Comparison of ENCODE assay signal across 32 cellular contexts in the genomic region with DNA sequence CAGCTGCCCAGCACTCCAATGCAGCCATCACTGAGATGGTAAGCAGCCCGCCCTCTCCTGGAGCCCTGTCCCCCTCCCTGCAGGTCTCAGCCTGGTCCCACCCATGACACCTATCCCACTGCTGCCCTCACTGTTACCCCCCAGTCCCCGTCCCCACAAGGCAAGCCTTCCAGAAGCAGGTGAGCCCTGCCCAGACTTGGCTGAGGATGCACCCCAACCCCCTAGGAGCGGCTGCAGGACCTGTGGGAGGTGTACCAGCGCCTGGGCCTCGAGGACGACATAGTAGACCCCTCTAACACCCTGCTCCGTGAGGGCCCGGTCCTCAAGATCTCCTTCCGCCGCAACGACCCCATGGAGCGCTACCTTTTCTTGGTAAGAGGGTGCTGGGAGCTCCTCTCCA. TPM values are rescaled to one million over a fixed set of nuclear protein-coding genes. Genes with fewer than 3 reads are reported as not detected.
"Had no signal": no experiment of that assay in that cellular context is flagged by ENCODE, and none has a peak within 500 bp of the region (broad histone marks: within the 10 kb centered on the region; RNA-seq: fewer than 3 reads in every experiment).

No MANE protein-coding gene starts in this region.

- H3K27me3 Mint-ChIP-seq: activated CD4-positive, alpha-beta memory T cell treated with anti-CD3 and anti-CD28 coated beads, Interleukin-2, amount 10 ng/mL, durations not matched to agents 7 days and 5 days; activated CD4-positive, alpha-beta T cell treated with anti-CD3 and anti-CD28 coated beads, Interleukin-2, amount 10 ng/mL, durations not matched to agents 7 days and 5 days; activated naive CD8-positive, alpha-beta T cell; activated T-cell treated with anti-CD3 and anti-CD28 coated beads, Interleukin-2, amount 50 U/mL, for 24 hours; central memory CD8-positive, alpha-beta T cell; effector memory CD8-positive, alpha-beta T cell had no signal

- H3K9me3 ChIP-seq: esophagus squamous epithelium, gastroesophageal sphincter, heart right ventricle had no signal

- H3K36me3 Mint-ChIP-seq: activated naive CD8-positive, alpha-beta T cell had no signal

- H3K9me3 Mint-ChIP-seq: activated CD4-positive, alpha-beta memory T cell treated with anti-CD3 and anti-CD28 coated beads, Interleukin-2, amount 10 ng/mL, durations not matched to agents 7 days and 5 days; activated CD4-positive, alpha-beta T cell treated with anti-CD3 and anti-CD28 coated beads, Interleukin-2, amount 10 ng/mL, durations not matched to agents 7 days and 5 days; activated T-cell treated with anti-CD3 and anti-CD28 coated beads, Interleukin-2, amount 50 U/mL, for 24 hours; activated T-cell treated with anti-CD3 and anti-CD28 coated beads, Interleukin-2, amount 50 U/mL, for 72 hours; central memory CD8-positive, alpha-beta T cell; effector memory CD8-positive, alpha-beta T cell had no signal

- H3K4me3 ChIP-seq: coronary artery, esophagus squamous epithelium, gastroesophageal sphincter, heart right ventricle had no signal

- H3K27me3 ChIP-seq: brain microvascular endothelial cell, esophagus squamous epithelium, gastroesophageal sphincter, heart right ventricle had no signal

- ATAC-seq: activated T-cell treated with anti-CD3 and anti-CD28 coated beads, Interleukin-2, amount 50 U/mL, for 72 hours; effector memory CD8-positive, alpha-beta T cell; gastroesophageal sphincter; heart right ventricle had no signal

- H3K36me3 ChIP-seq: brain microvascular endothelial cell, esophagus squamous epithelium, gastroesophageal sphincter had no signal

- H3K4me3 Mint-ChIP-seq: activated CD4-positive, alpha-beta memory T cell treated with anti-CD3 and anti-CD28 coated beads, Interleukin-2, amount 10 ng/mL, durations not matched to agents 7 days and 5 days; activated CD4-positive, alpha-beta T cell treated with anti-CD3 and anti-CD28 coated beads, Interleukin-2, amount 10 ng/mL, durations not matched to agents 7 days and 5 days; activated naive CD8-positive, alpha-beta T cell; activated T-cell treated with anti-CD3 and anti-CD28 coated beads, Interleukin-2, amount 50 U/mL, for 24 hours; activated T-cell treated with anti-CD3 and anti-CD28 coated beads, Interleukin-2, amount 50 U/mL, for 72 hours; central memory CD8-positive, alpha-beta T cell; effector memory CD8-positive, alpha-beta T cell had no signal

- H3K27ac Mint-ChIP-seq: activated CD4-positive, alpha-beta memory T cell treated with anti-CD3 and anti-CD28 coated beads, Interleukin-2, amount 10 ng/mL, durations not matched to agents 7 days and 5 days; activated CD4-positive, alpha-beta T cell treated with anti-CD3 and anti-CD28 coated beads, Interleukin-2, amount 10 ng/mL, durations not matched to agents 7 days and 5 days; activated naive CD8-positive, alpha-beta T cell; activated T-cell treated with anti-CD3 and anti-CD28 coated beads, Interleukin-2, amount 50 U/mL, for 24 hours; activated T-cell treated with anti-CD3 and anti-CD28 coated beads, Interleukin-2, amount 50 U/mL, for 72 hours; effector memory CD8-positive, alpha-beta T cell had no signal

- DNase-seq: activated CD4-positive, alpha-beta memory T cell treated with anti-CD3 and anti-CD28 coated beads, Interleukin-2, amount 10 ng/mL, durations not matched to agents 7 days and 5 days; activated CD4-positive, alpha-beta T cell treated with anti-CD3 and anti-CD28 coated beads for 1 hour; activated CD4-positive, alpha-beta T cell treated with anti-CD3 and anti-CD28 coated beads for 4 hours; activated CD4-positive, alpha-beta T cell treated with anti-CD3 and anti-CD28 coated beads, Interleukin-2, amount 10 ng/mL, durations not matched to agents 7 days and 5 days; activated CD4-positive, alpha-beta T cell treated with anti-CD3 and anti-CD28 coated beads, Interleukin-2, amount 50 U/mL, for 4 hours; activated CD8-positive, alpha-beta memory T cell treated with anti-CD3 and anti-CD28 coated beads, Interleukin-2, amount 50 U/mL, for 48 hours; activated gamma-delta T cell treated with Interleukin-2 at 50 U/mL for 16 hours; activated naive CD4-positive, alpha-beta T cell treated with anti-CD3 and anti-CD28 coated beads, Interleukin-2, amount 50 U/mL, for 16 hours; activated naive CD4-positive, alpha-beta T cell treated with Interleukin-2 at 50 U/mL for 16 hours; activated T-cell treated with anti-CD3 and anti-CD28 coated beads for 4 hours; activated T-cell treated with anti-CD3 and anti-CD28 coated beads, Interleukin-2, amount 50 U/mL, for 24 hours; activated T-cell treated with anti-CD3 and anti-CD28 coated beads, Interleukin-2, amount 50 U/mL, for 72 hours; amniotic stem cell; anterior cingulate cortex; brain microvascular endothelial cell; dermis blood vessel endothelial cell; effector CD4-positive, alpha-beta T cell; effector memory CD8-positive, alpha-beta T cell; esophagus squamous epithelium; foreskin melanocyte; heart right ventricle; T-helper 2 cell had no signal

- H3K27ac ChIP-seq: brain microvascular endothelial cell, coronary artery, epithelial cell of prostate, esophagus squamous epithelium, gastroesophageal sphincter, heart right ventricle had no signal

RNA-seq across cellular contexts. Expression of gene FGD2, which starts 9.2 kb away (rescaled TPM):
- total RNA-seq: astrocyte, dermis blood vessel endothelial cell, endothelial cell of umbilical vein, fibroblast of lung, fibroblast of villous mesenchyme, glomerular endothelial cell had no signal
- polyA plus RNA-seq: endothelial cell of umbilical vein, fibroblast of lung had no signal
